ENCODE assay signal across 19 cellular contexts in genomic region chr15:83545803-83546534, GRCh38.
"Had no signal": no experiment of that assay in that cellular context is flagged by ENCODE, and none has a peak within 500 bp of the region (broad histone marks: within the 10 kb centered on the region; RNA-seq: fewer than 3 reads in every experiment).

No MANE protein-coding gene starts in this region.

- H3K36me3 ChIP-seq: cardiac muscle cell, gastrocnemius medialis, heart right ventricle, ovary, right lobe of liver, WERI-Rb-1 had no signal

- DNase-seq: activated CD4-positive, alpha-beta T cell treated with anti-CD3 and anti-CD28 coated beads, Interleukin-2, amount 50 U/mL, for 4 hours; activated gamma-delta T cell; gastrocnemius medialis; heart right ventricle; kidney glomerular epithelial cell; left ventricle myocardium superior; mesenchymal stem cell; naive thymus-derived CD4-positive, alpha-beta T cell; ovary; right lobe of liver; small intestine; stimulated activated CD4-positive, alpha-beta T cell treated with anti-CD3 and anti-CD28 coated beads, Interleukin-15, amount 100 ng/mL, for 24 hours; stimulated activated CD4-positive, alpha-beta T cell treated with anti-CD3 and anti-CD28 coated beads, Interleukin-2, amount 100 ng/mL, for 48 hours; stimulated activated naive CD8-positive, alpha-beta T cell treated with anti-CD3 and anti-CD28 coated beads, Interleukin-15, amount 100 ng/mL, for 72 hours; T-helper 2 cell; testis; WERI-Rb-1 had no signal

- H3K27ac ChIP-seq: cardiac muscle cell, gastrocnemius medialis, heart right ventricle, ovary, right lobe of liver, testis, WERI-Rb-1 had no signal

- H3K4me1 ChIP-seq: gastrocnemius medialis, heart right ventricle, right lobe of liver, testis had no signal

- H3K36me3 Mint-ChIP-seq: activated naive CD4-positive, alpha-beta T cell treated with anti-CD3 and anti-CD28 coated beads, Interleukin-2, amount 50 U/mL, for 24 hours; naive thymus-derived CD4-positive, alpha-beta T cell had no signal

- H3K4me3 Mint-ChIP-seq: activated naive CD4-positive, alpha-beta T cell treated with anti-CD3 and anti-CD28 coated beads, Interleukin-2, amount 50 U/mL, for 24 hours; naive thymus-derived CD4-positive, alpha-beta T cell; stimulated activated naive CD8-positive, alpha-beta T cell treated with anti-CD3 and anti-CD28 coated beads, Interleukin-15, amount 100 ng/mL, for 72 hours had no signal

- H3K9me3 ChIP-seq: ovary, right lobe of liver, testis had no signal

- H3K4me1 Mint-ChIP-seq: activated naive CD4-positive, alpha-beta T cell treated with anti-CD3 and anti-CD28 coated beads, Interleukin-2, amount 50 U/mL, for 24 hours; naive thymus-derived CD4-positive, alpha-beta T cell; stimulated activated naive CD8-positive, alpha-beta T cell treated with anti-CD3 and anti-CD28 coated beads, Interleukin-15, amount 100 ng/mL, for 72 hours had no signal

- H3K27ac Mint-ChIP-seq: activated naive CD4-positive, alpha-beta T cell treated with anti-CD3 and anti-CD28 coated beads, Interleukin-2, amount 50 U/mL, for 24 hours; naive thymus-derived CD4-positive, alpha-beta T cell; stimulated activated naive CD8-positive, alpha-beta T cell treated with anti-CD3 and anti-CD28 coated beads, Interleukin-15, amount 100 ng/mL, for 72 hours had no signal

- FAIRE-seq: small intestine had no signal

- ATAC-seq: gastrocnemius medialis; heart right ventricle; left ventricle myocardium superior; naive thymus-derived CD4-positive, alpha-beta T cell; right lobe of liver; stimulated activated naive CD8-positive, alpha-beta T cell treated with anti-CD3 and anti-CD28 coated beads, Interleukin-15, amount 100 ng/mL, for 72 hours had no signal

- H3K4me3 ChIP-seq: cardiac muscle cell, gastrocnemius medialis, heart right ventricle, ovary, right lobe of liver, testis had no signal

- H3K27me3 ChIP-seq: cardiac muscle cell, gastrocnemius medialis, ovary, right lobe of liver, testis had no signal
